ENCODE assay signal across 9 cellular contexts in genomic region chr1:244350027-244350426, GRCh38.
DNase-seq lines count a peak whose midpoint lies in the region; ATAC-seq and TF ChIP-seq lines count a peak whose summit lies in the region.
"Had no signal": no experiment of that assay in that cellular context is flagged by ENCODE, and none has a peak within 500 bp of the region (broad histone marks: within the 10 kb centered on the region; RNA-seq: fewer than 3 reads in every experiment).

No MANE protein-coding gene starts in this region.

- intact Hi-C loops in activated B cell treated with CpG ODN at 0.5 μM for 24 hours (cut with micrococcal nuclease) (no loop called here), ascending aorta (cut with DNase I) (no loop called here)

- H3K4me3 Mint-ChIP-seq in CD4-positive, CD25-positive, alpha-beta regulatory T cell: peak overlapping the region; percentile 17 to 63 (median 45)
- H3K4me3 Mint-ChIP-seq in activated B cell treated with CpG ODN at 0.5 μM for 24 hours: peak overlapping the region; percentile 65
- H3K4me3 Mint-ChIP-seq in glutamatergic neuron (ENCODE audit: unreplicated experiment): no peak overlapping the region

- H3K4me1 ChIP-seq in CD4-positive, CD25-positive, alpha-beta regulatory T cell (ENCODE audit: control insufficient read depth, insufficient read depth, low read length, poor library complexity, severe bottlenecking): no peaks in the 10 kb centered on the region
- H3K4me1 ChIP-seq in ascending aorta: no peaks in the 10 kb centered on the region

- TF ChIP-seq CTCF in activated B cell treated with CpG ODN at 0.5 μM for 24 hours (IDR thresholded peaks at IDR 0.05) (no peak), ascending aorta (IDR thresholded peaks at IDR 0.05) (no peak), glutamatergic neuron (IDR thresholded peaks at IDR 0.05; ENCODE audit: partially characterized antibody, unreplicated experiment) (no peak)

- no peaks in the 10 kb centered on the region for H3K36me3 ChIP-seq in CD4-positive, CD25-positive, alpha-beta regulatory T cell (ENCODE audit: control insufficient read depth, insufficient read depth, low read length)
- H3K36me3 ChIP-seq in ascending aorta: no peaks in the 10 kb centered on the region

- peak overlapping the region in 2 of 3 donors; percentile 3 to 70 for H3K27ac Mint-ChIP-seq in CD4-positive, CD25-positive, alpha-beta regulatory T cell
- no peak overlapping the region for H3K27ac Mint-ChIP-seq in activated B cell treated with CpG ODN at 0.5 μM for 24 hours
- H3K27ac Mint-ChIP-seq in glutamatergic neuron (ENCODE audit: unreplicated experiment): no peak overlapping the region

- H3K27ac ChIP-seq in CD4-positive, CD25-positive, alpha-beta regulatory T cell (ENCODE audit: insufficient read depth, low read length, poor library complexity, severe bottlenecking): no peak overlapping the region
- no peak overlapping the region for H3K27ac ChIP-seq in ascending aorta

- H3K4me3 ChIP-seq in CD4-positive, CD25-positive, alpha-beta regulatory T cell (ENCODE audit: low read depth, low read length): no peak overlapping the region
- no peak overlapping the region for H3K4me3 ChIP-seq in ascending aorta

- H3K27me3 Mint-ChIP-seq in CD4-positive, CD25-positive, alpha-beta regulatory T cell: peaks cover 10% of the 10 kb centered on the region
- H3K27me3 Mint-ChIP-seq in activated B cell treated with CpG ODN at 0.5 μM for 24 hours: peaks cover 11% of the 10 kb centered on the region
- no peaks in the 10 kb centered on the region for H3K27me3 Mint-ChIP-seq in glutamatergic neuron (ENCODE audit: unreplicated experiment)

- H3K27me3 ChIP-seq in CD4-positive, CD25-positive, alpha-beta regulatory T cell (ENCODE audit: control insufficient read depth, insufficient read depth, low read length): no peaks in the 10 kb centered on the region
- no peaks in the 10 kb centered on the region for H3K27me3 ChIP-seq in ascending aorta

- no peak for ATAC-seq in CD4-positive, CD25-positive, alpha-beta regulatory T cell (ENCODE audit: low read depth in 2 of 2)
- ATAC-seq in GM19438 (IDR thresholded peaks at IDR 0.05; ENCODE audit: low read depth, unreplicated experiment): peak; percentile 72
- peak; percentile 65 for ATAC-seq in HG03097 (IDR thresholded peaks at IDR 0.05; ENCODE audit: low FRiP score, unreplicated experiment)
- peak; percentile 88 for ATAC-seq in activated B cell treated with CpG ODN at 0.5 μM for 24 hours (ENCODE audit: low read depth)

- no peaks in the 10 kb centered on the region for H3K9me3 ChIP-seq in CD4-positive, CD25-positive, alpha-beta regulatory T cell (ENCODE audit: control insufficient read depth in 2 of 2, low read length in 2 of 2)
- no peaks in the 10 kb centered on the region for H3K9me3 ChIP-seq in ascending aorta

- H3K9me3 Mint-ChIP-seq in CD4-positive, CD25-positive, alpha-beta regulatory T cell: peaks cover 0 to 2% (median 0%) of the 10 kb centered on the region in 7 donors
- peaks cover 17% of the 10 kb centered on the region for H3K9me3 Mint-ChIP-seq in activated B cell treated with CpG ODN at 0.5 μM for 24 hours
- H3K9me3 Mint-ChIP-seq in glutamatergic neuron (ENCODE audit: unreplicated experiment): no peaks in the 10 kb centered on the region

- H3K36me3 Mint-ChIP-seq in CD4-positive, CD25-positive, alpha-beta regulatory T cell: no peaks in the 10 kb centered on the region
- H3K36me3 Mint-ChIP-seq in activated B cell treated with CpG ODN at 0.5 μM for 24 hours (ENCODE audit: low read depth): no peaks in the 10 kb centered on the region
- H3K36me3 Mint-ChIP-seq in glutamatergic neuron (ENCODE audit: unreplicated experiment): no peaks in the 10 kb centered on the region

- CTCF ChIA-PET in activated B cell treated with CpG ODN at 0.5 μM for 24 hours (lab: Charles Lee): no interaction called here

- H3K4me1 Mint-ChIP-seq in CD4-positive, CD25-positive, alpha-beta regulatory T cell: peaks cover 8 to 22% (median 14%) of the 10 kb centered on the region in 4 donors
- H3K4me1 Mint-ChIP-seq in activated B cell treated with CpG ODN at 0.5 μM for 24 hours (peaks cover 22% of the 10 kb centered on the region), glutamatergic neuron (ENCODE audit: low read depth, unreplicated experiment) (no peaks in the 10 kb centered on the region)

- peak in 1 of 3 donors; percentile 38 for DNase-seq in CD4-positive, CD25-positive, alpha-beta regulatory T cell
- DNase-seq in activated B cell treated with CpG ODN at 0.5 μM for 24 hours (no peak), ascending aorta (ENCODE audit: low spot score in 2 of 2) (no peak), cerebellar cortex (ENCODE audit: low spot score) (no peak), foreskin melanocyte (no peak), glutamatergic neuron (no peak)
- DNase-seq: DND-41 had no signal

- POLR2A ChIA-PET in activated B cell treated with CpG ODN at 0.5 μM for 24 hours (lab: Charles Lee): interaction anchor here (0.6 kb wide), 1 partner anchor 845 kb away, joined by 8 read pairs; no protein-coding TSS in a partner anchor

Comparison
In these comparisons a context has a peak if more than half of its experiments do, and no peak if none do; other contexts are left out.
1. ATAC-seq: peak in GM19438 (single experiment), HG03097 (single experiment) and activated B cell treated with CpG ODN at 0.5 μM for 24 hours (single experiment); none in CD4-positive, CD25-positive, alpha-beta regulatory T cell (0 of 2).
2. H3K27ac Mint-ChIP-seq: peak in CD4-positive, CD25-positive, alpha-beta regulatory T cell (2 of 3); none in activated B cell treated with CpG ODN at 0.5 μM for 24 hours (single experiment) and glutamatergic neuron (single experiment).